In genomic region chr5:60076746-60077145, GRCh38 we compare ENCODE assay signal across 23 cellular contexts.
"Had no signal": no experiment of that assay in that cellular context is flagged by ENCODE, and none has a peak within 500 bp of the region (broad histone marks: within the 10 kb centered on the region; RNA-seq: fewer than 3 reads in every experiment).

No MANE protein-coding gene starts in this region.

- H3K36me3 ChIP-seq: heart left ventricle, right lobe of liver, tibial artery, upper lobe of left lung, vagina had no signal

- H3K4me1 Mint-ChIP-seq: stimulated activated memory B cell treated with anti-CD40 and anti-IgM and Interleukin-4, amounts not matched to agents 10 μg/mL and 1 μg/mL and 100 μg/mL, for 72 hours had no signal

- H3K27me3 ChIP-seq: dorsolateral prefrontal cortex, heart left ventricle, right lobe of liver, tibial artery, upper lobe of left lung, vagina had no signal

- H3K36me3 Mint-ChIP-seq: naive thymus-derived CD8-positive, alpha-beta T cell had no signal

- H3K9ac ChIP-seq: parathyroid adenoma had no signal

- FAIRE-seq: endometrium, frontal cortex had no signal

- H3K4me3 ChIP-seq: dorsolateral prefrontal cortex, heart left ventricle, mucosa of descending colon, psoas muscle, right lobe of liver, tibial artery, upper lobe of left lung, vagina had no signal

- H3K9me3 ChIP-seq: mucosa of descending colon, psoas muscle, right lobe of liver, vagina had no signal

- H3K4me1 ChIP-seq: heart left ventricle, parathyroid adenoma, psoas muscle, right lobe of liver, tibial artery, upper lobe of left lung, vagina had no signal

- H3K79me2 ChIP-seq: parathyroid adenoma had no signal

- H2AFZ ChIP-seq: parathyroid adenoma had no signal

- DNase-seq: cortex of kidney; dorsolateral prefrontal cortex; effector CD8-positive, alpha-beta T cell; hippocampal formation; kidney glomerular epithelial cell; naive thymus-derived CD8-positive, alpha-beta T cell; occipital lobe; retina; stimulated activated CD4-positive, alpha-beta T cell treated with anti-CD3 and anti-CD28 coated beads, Interleukin-4, amount 100 ng/mL, for 1 hour; stimulated activated CD8-positive, alpha-beta memory T cell treated with anti-CD3 and anti-CD28 coated beads, Interleukin-4, amount 100 ng/mL, for 48 hours had no signal

- H3K27ac ChIP-seq: dorsolateral prefrontal cortex, heart left ventricle, parathyroid adenoma, psoas muscle, right lobe of liver, tibial artery, upper lobe of left lung, vagina had no signal

- H3K4me3 Mint-ChIP-seq: naive thymus-derived CD8-positive, alpha-beta T cell; stimulated activated memory B cell treated with anti-CD40 and anti-IgM and Interleukin-4, amounts not matched to agents 10 μg/mL and 1 μg/mL and 100 μg/mL, for 72 hours; stimulated activated naive CD8-positive, alpha-beta T cell treated with anti-CD3 and anti-CD28 coated beads, Interleukin-15, Interleukin-2, amounts not matched to agents 100 ng/mL and 50 ng/mL, for 24 hours had no signal

- H3K27ac Mint-ChIP-seq: naive thymus-derived CD8-positive, alpha-beta T cell; stimulated activated memory B cell treated with anti-CD40 and anti-IgM and Interleukin-4, amounts not matched to agents 10 μg/mL and 1 μg/mL and 100 μg/mL, for 72 hours; stimulated activated naive CD8-positive, alpha-beta T cell treated with anti-CD3 and anti-CD28 coated beads, Interleukin-15, Interleukin-2, amounts not matched to agents 100 ng/mL and 50 ng/mL, for 24 hours had no signal

- ATAC-seq: esophagus mucosa; heart left ventricle; mucosa of descending colon; naive thymus-derived CD8-positive, alpha-beta T cell; psoas muscle; stimulated activated memory B cell treated with anti-CD40 and anti-IgM and Interleukin-4, amounts not matched to agents 10 μg/mL and 1 μg/mL and 100 μg/mL, for 72 hours had no signal

- H3K27me3 Mint-ChIP-seq: naive thymus-derived CD8-positive, alpha-beta T cell; stimulated activated memory B cell treated with anti-CD40 and anti-IgM and Interleukin-4, amounts not matched to agents 10 μg/mL and 1 μg/mL and 100 μg/mL, for 72 hours; stimulated activated naive CD8-positive, alpha-beta T cell treated with anti-CD3 and anti-CD28 coated beads, Interleukin-15, Interleukin-2, amounts not matched to agents 100 ng/mL and 50 ng/mL, for 24 hours had no signal
